In the genomic region with DNA sequence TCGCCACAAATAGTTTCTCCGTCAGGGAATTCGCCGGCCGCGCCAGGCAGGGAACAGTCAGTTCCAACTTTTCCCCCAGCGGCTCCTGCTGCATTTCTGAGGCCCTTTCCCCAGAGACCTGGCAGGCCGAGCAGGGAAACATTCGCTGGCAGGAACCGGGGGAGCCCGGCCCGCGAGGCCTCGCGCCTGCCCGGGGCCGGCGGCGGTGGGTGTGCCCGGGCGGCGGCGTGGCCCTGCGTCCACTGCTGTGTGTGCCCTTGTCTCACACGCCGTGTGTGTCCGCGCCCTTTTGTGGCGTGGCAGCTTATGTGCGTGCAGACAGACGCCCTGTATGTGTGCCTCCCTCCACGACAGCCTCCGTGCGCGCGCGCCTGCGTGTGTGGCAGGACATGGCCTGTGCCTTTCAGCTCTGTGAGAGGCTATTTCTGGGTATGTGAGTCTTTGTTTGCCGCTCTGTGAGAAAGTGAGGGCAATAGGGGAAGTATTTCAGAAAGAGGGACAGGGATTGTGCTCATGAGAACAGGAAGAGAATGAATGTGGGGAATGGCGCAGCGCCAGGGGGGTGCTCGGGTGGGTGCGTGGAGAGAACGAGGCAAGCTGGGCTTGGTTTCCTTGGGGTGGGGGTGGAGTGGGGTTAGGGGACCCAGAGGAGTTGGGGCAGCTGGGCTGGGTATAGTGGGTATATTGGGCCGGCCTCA, we compare ENCODE assay signal across 8 cellular contexts. TPM values are rescaled to one million over a fixed set of nuclear protein-coding genes. Genes with fewer than 3 reads are reported as not detected.
DNase-seq lines count a peak whose midpoint lies in the region; ATAC-seq and TF ChIP-seq lines count a peak whose summit lies in the region.

No MANE protein-coding gene starts in this region.

- H3K4me1 Mint-ChIP-seq in natural killer cell treated with Interleukin-12 subunit alpha and Interleukin-12 subunit beta and Interleukin-15 and Interleukin-18, amount 100 ng/mL, for 72 hours (ENCODE audit: low read depth in 2 of 2), result peaks cover 21 to 26% of the 10 kb centered on the region in 2 donors

- no peaks in the 10 kb centered on the region for H3K79me2 ChIP-seq in Karpas-422 (ENCODE audit: low read length)

- H3K4me3 ChIP-seq in Karpas-422 (ENCODE audit: low read length) (peak overlapping the region; percentile 31; the same call in 1 of the 2 replicates), fibroblast of the aortic adventitia (ENCODE audit: low read depth, low read length) (peak overlapping the region; percentile 79)

- no peak overlapping the region for H3K9ac ChIP-seq in Karpas-422 (ENCODE audit: low read length)

- peak overlapping the region; percentile 90 for H3K4me3 Mint-ChIP-seq in natural killer cell treated with Interleukin-12 subunit alpha and Interleukin-12 subunit beta and Interleukin-15 and Interleukin-18, amount 100 ng/mL, for 72 hours

- peak overlapping the region; percentile 34; the same call in 1 of the 2 replicates for H2AFZ ChIP-seq in Karpas-422 (ENCODE audit: low read length)

- H3K36me3 Mint-ChIP-seq in natural killer cell treated with Interleukin-12 subunit alpha and Interleukin-12 subunit beta and Interleukin-15 and Interleukin-18, amount 100 ng/mL, for 72 hours, result no peaks in the 10 kb centered on the region

- no peaks in the 10 kb centered on the region; the same call in 1 of the 2 replicates for H4K20me1 ChIP-seq in Karpas-422 (ENCODE audit: insufficient read depth, low read depth, low read length)

- DNase-seq in COLO668 (lab: John Stamatoyannopoulos, UW; ENCODE audit: unreplicated experiment) (peak; percentile 53), Karpas-422 (no peak), fibroblast of the aortic adventitia (ENCODE audit: low read depth) (peak; percentile 70), NCI-H2196 (lab: John Stamatoyannopoulos, UW; ENCODE audit: unreplicated experiment) (no peak), activated gamma-delta T cell (lab: John Stamatoyannopoulos, UW) (no peak)
- peak; percentile 28 for DNase-seq in activated effector memory CD4-positive, alpha-beta T cell treated with Interleukin-2 at 50 U/mL for 16 hours
- DNase-seq in natural killer cell treated with Interleukin-12 subunit alpha and Interleukin-12 subunit beta and Interleukin-15 and Interleukin-18, amount 100 ng/mL, for 72 hours (ENCODE audit: low spot score), result no peak

- H3K4me1 ChIP-seq in Karpas-422 (ENCODE audit: low read length), result peaks cover 22% of the 10 kb centered on the region

- no peak overlapping the region for H3K27ac ChIP-seq in Karpas-422 (ENCODE audit: low read length)

- H3K4me2 ChIP-seq in Karpas-422 (ENCODE audit: low read depth, low read length, poor library complexity, severe bottlenecking), result peak overlapping the region; percentile 43

- H3K9me3 Mint-ChIP-seq in natural killer cell treated with Interleukin-12 subunit alpha and Interleukin-12 subunit beta and Interleukin-15 and Interleukin-18, amount 100 ng/mL, for 72 hours, result no peaks in the 10 kb centered on the region

- no peak overlapping the region for H3K27ac Mint-ChIP-seq in natural killer cell treated with Interleukin-12 subunit alpha and Interleukin-12 subunit beta and Interleukin-15 and Interleukin-18, amount 100 ng/mL, for 72 hours

- H3K9me3 ChIP-seq in Karpas-422 (ENCODE audit: low read length), result no peaks in the 10 kb centered on the region

- TF ChIP-seq CTCF in fibroblast of the aortic adventitia (IDR thresholded peaks at IDR 0.05; ENCODE audit: insufficient read depth, low read length), result no peak

- ATAC-seq in natural killer cell treated with Interleukin-12 subunit alpha and Interleukin-12 subunit beta and Interleukin-15 and Interleukin-18, amount 100 ng/mL, for 72 hours, result peak; percentile 22 to 26
- no peak for ATAC-seq in GM21619 (IDR thresholded peaks at IDR 0.05; ENCODE audit: unreplicated experiment)

- H3K9me2 ChIP-seq in Karpas-422 (replicated peaks; ENCODE audit: insufficient read depth, low read length), result no peaks in the 10 kb centered on the region

- no peaks in the 10 kb centered on the region for H3K27me3 ChIP-seq in Karpas-422 (ENCODE audit: low read length)

- no peaks in the 10 kb centered on the region for H3K36me3 ChIP-seq in Karpas-422 (ENCODE audit: insufficient read depth, low read length)

- H3K27me3 Mint-ChIP-seq in natural killer cell treated with Interleukin-12 subunit alpha and Interleukin-12 subunit beta and Interleukin-15 and Interleukin-18, amount 100 ng/mL, for 72 hours, result peaks cover 29 to 41% of the 10 kb centered on the region in 2 donors

RNA-seq across cellular contexts. Expression of a gene that starts 0.7 kb away (rescaled TPM):
- 3.2 and 8.7 TPM in 2 replicates for total RNA-seq in Karpas-422 (2014; rRNA removed; shearing (Covaris generic); ENCODE audit: low replicate concordance)
- 44.9 and 59.7 TPM in 2 replicates for total RNA-seq in fibroblast of the aortic adventitia (ENCODE audit: low replicate concordance)
- 1 to 10 TPM in 1 of 2 donors, under 1 TPM in 1; 0.93 to 1.2 TPM for total RNA-seq in natural killer cell treated with Interleukin-12 subunit alpha and Interleukin-12 subunit beta and Interleukin-15 and Interleukin-18, amount 100 ng/mL, for 72 hours

RNA-seq across cellular contexts. Expression of a gene that starts 16.9 kb away (rescaled TPM):
- total RNA-seq in Karpas-422 (2014; rRNA removed; shearing (Covaris generic); ENCODE audit: low replicate concordance), result 24.7 and 33.2 TPM in 2 replicates
- 33.0 and 47.0 TPM in 2 replicates for total RNA-seq in fibroblast of the aortic adventitia (ENCODE audit: low replicate concordance)
- 10 to 100 TPM; 54.6 to 67.6 TPM for total RNA-seq in natural killer cell treated with Interleukin-12 subunit alpha and Interleukin-12 subunit beta and Interleukin-15 and Interleukin-18, amount 100 ng/mL, for 72 hours

RNA-seq across cellular contexts. Expression of a gene that starts 22.2 kb away (rescaled TPM):
- total RNA-seq in Karpas-422 (2014; rRNA removed; shearing (Covaris generic); ENCODE audit: low replicate concordance), result 31.2 and 48.6 TPM in 2 replicates
- 18.8 and 50.9 TPM in 2 replicates for total RNA-seq in fibroblast of the aortic adventitia (ENCODE audit: low replicate concordance)
- 100 to 1,000 TPM in 1 of 2 donors, 10 to 100 TPM in 1; 68.4 to 118 TPM for total RNA-seq in natural killer cell treated with Interleukin-12 subunit alpha and Interleukin-12 subunit beta and Interleukin-15 and Interleukin-18, amount 100 ng/mL, for 72 hours

RNA-seq across cellular contexts. Expression of a gene that starts 38.9 kb away (rescaled TPM):
- total RNA-seq in Karpas-422 (2014; rRNA removed; shearing (Covaris generic); ENCODE audit: low replicate concordance), result not detected in 2 replicates
- total RNA-seq in fibroblast of the aortic adventitia (ENCODE audit: low replicate concordance), result not detected in 2 replicates
- not detected for total RNA-seq in natural killer cell treated with Interleukin-12 subunit alpha and Interleukin-12 subunit beta and Interleukin-15 and Interleukin-18, amount 100 ng/mL, for 72 hours

Comparison
In these comparisons a context has a peak if more than half of its experiments do, and no peak if none do; other contexts are left out.
1. DNase-seq: peak in COLO668 (single experiment), activated effector memory CD4-positive, alpha-beta T cell treated with Interleukin-2 at 50 U/mL for 16 hours (single experiment) and fibroblast of the aortic adventitia (single experiment); none in Karpas-422 (single experiment), natural killer cell treated with Interleukin-12 subunit alpha and Interleukin-12 subunit beta and Interleukin-15 and Interleukin-18, amount 100 ng/mL, for 72 hours (single experiment), NCI-H2196 (single experiment) and activated gamma-delta T cell (single experiment).